In genomic region chr10:37344413-37344812, GRCh38 we compare ENCODE assay signal across 25 cellular contexts.
"Had no signal": no experiment of that assay in that cellular context is flagged by ENCODE, and none has a peak within 500 bp of the region (broad histone marks: within the 10 kb centered on the region; RNA-seq: fewer than 3 reads in every experiment).

No MANE protein-coding gene starts in this region.

- H3K9me3 ChIP-seq: testis, thoracic aorta, thyroid gland, tibial artery, upper lobe of right lung, uterus, vagina had no signal

- H3K27ac ChIP-seq: stomach, suprapubic skin, testis, thoracic aorta, thyroid gland, tibial artery, tibial nerve, transverse colon, upper lobe of left lung, upper lobe of right lung, uterus, vagina had no signal

- H3K4me1 ChIP-seq: stomach, suprapubic skin, testis, thyroid gland, tibial artery, tibial nerve, transverse colon, upper lobe of left lung, upper lobe of right lung, uterus, vagina had no signal

- ATAC-seq: stimulated activated memory B cell treated with anti-CD40 and anti-IgM and Interleukin-4, amounts not matched to agents 10 μg/mL and 1 μg/mL and 100 μg/mL, for 72 hours; stimulated activated naive B cell treated with anti-CD40 and anti-IgM and Interleukin-4, amounts not matched to agents 10 μg/mL and 1 μg/mL and 100 μg/mL, for 72 hours; stimulated activated naive CD8-positive, alpha-beta T cell treated with anti-CD3 and anti-CD28 coated beads, Interleukin-15, amount 100 ng/mL, for 72 hours; stimulated activated naive CD8-positive, alpha-beta T cell treated with anti-CD3 and anti-CD28 coated beads, Interleukin-15, Interleukin-2, amounts not matched to agents 100 U/mL and 50 U/mL, for 24 hours; upper lobe of right lung had no signal

- H3K36me3 ChIP-seq: stomach, suprapubic skin, thoracic aorta, thyroid gland, tibial artery, tibial nerve, transverse colon, upper lobe of left lung, upper lobe of right lung, uterus, vagina had no signal

- H3K4me3 ChIP-seq: stomach, suprapubic skin, testis, thoracic aorta, thyroid gland, tibial artery, tibial nerve, transverse colon, upper lobe of left lung, upper lobe of right lung, uterus, vagina had no signal

- H3K27me3 ChIP-seq: stomach, suprapubic skin, testis, thyroid gland, tibial artery, tibial nerve, transverse colon, upper lobe of left lung, upper lobe of right lung, uterus, vagina had no signal

- DNase-seq: stimulated activated CD4-positive, alpha-beta T cell treated with anti-CD3 and anti-CD28 coated beads, Interleukin-2, amount 100 ng/mL, for 48 hours; stimulated activated CD4-positive, alpha-beta T cell treated with anti-CD3 and anti-CD28 coated beads, Interleukin-4, amount 100 ng/mL, for 1 hour; stimulated activated CD4-positive, alpha-beta T cell treated with anti-CD3 and anti-CD28 coated beads, Interleukin-4, amount 100 ng/mL, for 24 hours; stimulated activated CD4-positive, alpha-beta T cell treated with anti-CD3 and anti-CD28 coated beads, Interleukin-4, amount 100 ng/mL, for 4 hours; stimulated activated CD8-positive, alpha-beta memory T cell treated with anti-CD3 and anti-CD28 coated beads, Interleukin-4, amount 100 ng/mL, for 48 hours; stimulated activated naive B cell treated with anti-CD40 and anti-IgM and Interleukin-4, amounts not matched to agents 10 μg/mL and 1 μg/mL and 100 μg/mL, for 72 hours; stimulated activated naive CD4-positive, alpha-beta T cell; stimulated activated naive CD4-positive, alpha-beta T cell treated with Interleukin-2 at 50 U/mL for 16 hours; stimulated activated naive CD8-positive, alpha-beta T cell treated with anti-CD3 and anti-CD28 coated beads, Interleukin-15, amount 100 ng/mL, for 72 hours; stimulated activated naive CD8-positive, alpha-beta T cell treated with anti-CD3 and anti-CD28 coated beads, Interleukin-15, Interleukin-2, amounts not matched to agents 100 U/mL and 50 U/mL, for 24 hours; stomach; substantia nigra; testis; thyroid gland; tibial artery; transverse colon; trophoblast cell; upper lobe of left lung; upper lobe of right lung; uterus had no signal
